In the genomic region with DNA sequence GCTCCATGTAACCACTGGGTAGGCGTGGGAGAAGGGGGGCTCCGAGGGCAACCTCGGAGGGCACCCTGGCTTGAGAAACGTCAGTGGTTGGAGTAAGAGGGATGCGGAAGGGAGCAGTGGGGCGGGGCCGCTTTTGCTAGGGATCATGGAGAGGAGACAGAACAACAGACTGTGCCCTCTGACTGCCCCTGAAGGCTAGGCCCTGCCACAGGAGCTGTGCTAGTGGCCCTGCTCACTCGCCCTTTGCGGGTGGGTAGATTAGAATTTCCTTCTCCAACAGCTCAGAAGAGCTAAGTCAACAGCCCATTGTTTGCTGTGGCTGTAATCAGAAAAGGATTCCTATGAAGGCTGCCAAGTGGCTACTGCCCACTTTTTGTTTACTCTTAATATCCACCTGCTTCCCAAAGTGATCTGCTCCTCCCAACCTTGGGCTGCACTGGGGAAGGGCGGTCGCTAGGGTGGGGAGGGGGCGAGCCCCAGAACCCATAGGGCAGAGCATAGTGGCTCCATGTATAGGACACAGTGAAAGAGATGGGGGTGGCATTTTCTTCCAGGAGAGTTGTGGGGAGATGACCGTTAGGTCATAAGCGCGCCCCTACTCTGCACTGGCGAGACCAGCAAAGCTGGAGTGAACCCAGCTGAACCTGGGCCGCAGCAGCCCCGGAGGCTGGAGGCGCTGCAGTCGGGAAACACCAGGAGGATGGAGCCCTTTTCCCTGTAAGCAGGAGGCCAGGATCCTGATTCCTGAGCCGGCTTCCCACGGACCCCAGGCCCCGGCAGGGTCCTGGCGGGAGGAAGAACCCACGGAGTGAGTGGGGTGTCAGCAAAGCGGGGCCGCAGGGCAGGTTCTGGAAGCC, we compare ENCODE assay signal across 13 cellular contexts. TPM values are rescaled to one million over a fixed set of nuclear protein-coding genes. Genes with fewer than 3 reads are reported as not detected.
DNase-seq lines count a peak whose midpoint lies in the region; ATAC-seq and TF ChIP-seq lines count a peak whose summit lies in the region.
"Had no signal": no experiment of that assay in that cellular context is flagged by ENCODE, and none has a peak within 500 bp of the region (broad histone marks: within the 10 kb centered on the region; RNA-seq: fewer than 3 reads in every experiment).

No MANE protein-coding gene starts in this region.

- no peak overlapping the region for H4K91ac ChIP-seq in H9 (ENCODE audit: insufficient read length, low read depth, low read length)

- H3K27me3 ChIP-seq in H9 (ENCODE audit: insufficient read depth, low read length) = no peaks in the 10 kb centered on the region

- H3K79me1 ChIP-seq in H9 (ENCODE audit: insufficient read depth, low read depth, low read length, poor library complexity, severe bottlenecking) = no peaks in the 10 kb centered on the region

- H3K27ac ChIP-seq in H9 (ENCODE audit: insufficient read length, low read depth, low read length) = no peak overlapping the region

- peaks cover 0 to 10% (median 4%) of the 10 kb centered on the region in 3 experiments; a peak in 3 of 7 replicates for H3K36me3 Mint-ChIP-seq in H9 (ENCODE audit: insufficient read depth in 1 of 3, low read depth in 3 of 3)
- H3K36me3 Mint-ChIP-seq in WTC11 = peaks cover 9% of the 10 kb centered on the region

- no peaks in the 10 kb centered on the region for H3K4me1 ChIP-seq in H9 (ENCODE audit: insufficient read depth, low read length)

- no peaks in the 10 kb centered on the region for H3K79me2 ChIP-seq in H9 (ENCODE audit: insufficient read depth, low read length)

- H3K9me3 ChIP-seq in H9 (ENCODE audit: control insufficient read depth, low read depth, low read length) = no peaks in the 10 kb centered on the region

- H3K56ac ChIP-seq in H9 (ENCODE audit: insufficient read length, low read depth, low read length) = no peak overlapping the region

- H3K4ac ChIP-seq in H9 (ENCODE audit: low read depth, low read length) = no peak overlapping the region

- H2BK5ac ChIP-seq in H9 (ENCODE audit: insufficient read length, low read length) = no peak overlapping the region

- no peak overlapping the region for H2AK5ac ChIP-seq in H9 (ENCODE audit: insufficient read length, low read length)

- H3K18ac ChIP-seq in H9 (ENCODE audit: insufficient read length, low read depth, low read length) = no peak overlapping the region

- ATAC-seq in WTC11 = peak; percentile 34
- no peak for ATAC-seq in HG02852 (IDR thresholded peaks at IDR 0.05; ENCODE audit: unreplicated experiment)
- no peak for ATAC-seq in GM21723 (IDR thresholded peaks at IDR 0.05; ENCODE audit: unreplicated experiment)
- ATAC-seq in GM21528 (IDR thresholded peaks at IDR 0.05; ENCODE audit: low FRiP score, unreplicated experiment) = no peak

- H2AFZ ChIP-seq in H9 (ENCODE audit: low read length) = no peak overlapping the region

- H3K9ac ChIP-seq in H9 (ENCODE audit: extremely low read depth, insufficient read length, low read length) = no peak overlapping the region

- POLR2A ChIA-PET in WTC11 (lab: Charles Lee) = no interaction called here

- H3K9me3 Mint-ChIP-seq in H9 (no peaks in the 10 kb centered on the region), WTC11 (no peaks in the 10 kb centered on the region)
- H3K9me3 Mint-ChIP-seq: activated B cell treated with CpG ODN at 0.5 μM for 24 hours had no signal

- no peak overlapping the region for H4K5ac ChIP-seq in H9 (ENCODE audit: insufficient read length, low read depth, low read length)

- CTCF ChIA-PET in WTC11 (lab: Charles Lee) = interaction anchor here (0.9 to 1.2 kb wide), 4 partner anchors 79 to 347 kb away, joined by 3 to 4 read pairs (median 3); no protein-coding TSS in a partner anchor

- no peaks in the 10 kb centered on the region for H3K23me2 ChIP-seq in H9 (ENCODE audit: insufficient read length, low read depth, low read length, poor library complexity, severe bottlenecking)

- no peak overlapping the region for H3K4me3 Mint-ChIP-seq in H9
- H3K4me3 Mint-ChIP-seq in WTC11 = no peak overlapping the region
- H3K4me3 Mint-ChIP-seq: activated B cell treated with CpG ODN at 0.5 μM for 24 hours had no signal

- no peak overlapping the region for H2BK120ac ChIP-seq in H9 (ENCODE audit: low read depth, low read length, poor library complexity, severe bottlenecking)

- H3K27me3 Mint-ChIP-seq in H9 (ENCODE audit: low read depth) (no peaks in the 10 kb centered on the region), WTC11 (ENCODE audit: low read depth) (no peaks in the 10 kb centered on the region)

- H4K8ac ChIP-seq in H9 (replicated peaks; ENCODE audit: insufficient read length, low read depth, low read length) = no peak overlapping the region

- no peak overlapping the region for H3K23ac ChIP-seq in H9 (ENCODE audit: insufficient read length, low read depth, low read length)

- no peak overlapping the region for H3K14ac ChIP-seq in H9 (ENCODE audit: insufficient read depth, low read length)

- H3K4me2 ChIP-seq in H9 (ENCODE audit: insufficient read depth, insufficient read length, low read length) = no peak overlapping the region

- H2BK15ac ChIP-seq in H9 (ENCODE audit: low read depth, low read length) = no peak overlapping the region

- no peak overlapping the region for H2BK12ac ChIP-seq in H9 (ENCODE audit: insufficient read length, low read depth, low read length)

- no peaks in the 10 kb centered on the region for H4K20me1 ChIP-seq in H9 (ENCODE audit: control insufficient read depth, insufficient read depth, insufficient read length)

- H2BK20ac ChIP-seq in H9 (ENCODE audit: low read depth, low read length, poor library complexity, severe bottlenecking) = no peak overlapping the region

- H3K27ac Mint-ChIP-seq in H9 (no peak overlapping the region; a peak in 1 of 7 replicates), WTC11 (no peak overlapping the region)
- H3K27ac Mint-ChIP-seq: activated B cell treated with CpG ODN at 0.5 μM for 24 hours had no signal

- DNase-seq in COR-L47 (lab: John Stamatoyannopoulos, UW) (peak; percentile 30), H9 (peak; percentile 36), WTC11 (ENCODE audit: low spot score) (no peak), mucosa of gallbladder (ENCODE audit: low spot score) (peak; percentile 69), globus pallidus (ENCODE audit: low spot score) (no peak)
- DNase-seq: activated B cell treated with CpG ODN at 0.5 μM for 24 hours; KBM-7; midbrain; NCI-H1694 treated with DMSO at 0.1 percent for 48 hours; stimulated activated CD4-positive, alpha-beta T cell treated with anti-CD3 and anti-CD28 coated beads, Interleukin-2, amount 100 ng/mL, for 24 hours had no signal

- no CpG with 5 or more reads among the region's 27 CpGs for WGBS in H9 (ENCODE audit: extremely low coverage, insufficient read length, low lambda C conversion rate)

- H3K4me1 Mint-ChIP-seq in H9 (0 out of 4 replicates have a peak, but pooled peaks cover 0 to 3% of the 10 kb centered on the region in 2 experiments), WTC11 (no peaks in the 10 kb centered on the region)
- H3K4me1 Mint-ChIP-seq: activated B cell treated with CpG ODN at 0.5 μM for 24 hours had no signal

- TF ChIP-seq CTCF in H9 (conservative IDR thresholded peaks at IDR 0.05) (no peak), WTC11 (IDR thresholded peaks at IDR 0.05) (no peak)

- no peak overlapping the region for H3T11ph ChIP-seq in H9 (ENCODE audit: low read length)

TF ChIP-seq in WTC11, 78 proteins besides CTCF, POLR2A, EP300 and RAD21 (continues in another document):
- TF ChIP-seq, protein P1, sequence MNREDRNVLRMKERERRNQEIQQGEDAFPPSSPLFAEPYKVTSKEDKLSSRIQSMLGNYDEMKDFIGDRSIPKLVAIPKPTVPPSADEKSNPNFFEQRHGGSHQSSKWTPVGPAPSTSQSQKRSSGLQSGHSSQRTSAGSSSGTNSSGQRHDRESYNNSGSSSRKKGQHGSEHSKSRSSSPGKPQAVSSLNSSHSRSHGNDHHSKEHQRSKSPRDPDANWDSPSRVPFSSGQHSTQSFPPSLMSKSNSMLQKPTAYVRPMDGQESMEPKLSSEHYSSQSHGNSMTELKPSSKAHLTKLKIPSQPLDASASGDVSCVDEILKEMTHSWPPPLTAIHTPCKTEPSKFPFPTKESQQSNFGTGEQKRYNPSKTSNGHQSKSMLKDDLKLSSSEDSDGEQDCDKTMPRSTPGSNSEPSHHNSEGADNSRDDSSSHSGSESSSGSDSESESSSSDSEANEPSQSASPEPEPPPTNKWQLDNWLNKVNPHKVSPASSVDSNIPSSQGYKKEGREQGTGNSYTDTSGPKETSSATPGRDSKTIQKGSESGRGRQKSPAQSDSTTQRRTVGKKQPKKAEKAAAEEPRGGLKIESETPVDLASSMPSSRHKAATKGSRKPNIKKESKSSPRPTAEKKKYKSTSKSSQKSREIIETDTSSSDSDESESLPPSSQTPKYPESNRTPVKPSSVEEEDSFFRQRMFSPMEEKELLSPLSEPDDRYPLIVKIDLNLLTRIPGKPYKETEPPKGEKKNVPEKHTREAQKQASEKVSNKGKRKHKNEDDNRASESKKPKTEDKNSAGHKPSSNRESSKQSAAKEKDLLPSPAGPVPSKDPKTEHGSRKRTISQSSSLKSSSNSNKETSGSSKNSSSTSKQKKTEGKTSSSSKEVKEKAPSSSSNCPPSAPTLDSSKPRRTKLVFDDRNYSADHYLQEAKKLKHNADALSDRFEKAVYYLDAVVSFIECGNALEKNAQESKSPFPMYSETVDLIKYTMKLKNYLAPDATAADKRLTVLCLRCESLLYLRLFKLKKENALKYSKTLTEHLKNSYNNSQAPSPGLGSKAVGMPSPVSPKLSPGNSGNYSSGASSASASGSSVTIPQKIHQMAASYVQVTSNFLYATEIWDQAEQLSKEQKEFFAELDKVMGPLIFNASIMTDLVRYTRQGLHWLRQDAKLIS (CRISPR knock-in tag; IDR thresholded peaks at IDR 0.05; ENCODE audit: borderline replicate concordance) = no peak
- TF ChIP-seq GRHL2 (CRISPR knock-in tag; IDR thresholded peaks at IDR 0.05; ENCODE audit: insufficient replicate concordance, severe bottlenecking) (no peak), TCF7 (CRISPR knock-in tag; IDR thresholded peaks at IDR 0.05; ENCODE audit: low read depth) (no peak), CREB1 (CRISPR knock-in tag; IDR thresholded peaks at IDR 0.05) (no peak), SMAD4 (CRISPR knock-in tag; IDR thresholded peaks at IDR 0.05) (no peak), GABPB1 (CRISPR knock-in tag; IDR thresholded peaks at IDR 0.05) (no peak), NR1H2 (CRISPR knock-in tag; IDR thresholded peaks at IDR 0.05) (no peak)
- TF ChIP-seq, protein P2, sequence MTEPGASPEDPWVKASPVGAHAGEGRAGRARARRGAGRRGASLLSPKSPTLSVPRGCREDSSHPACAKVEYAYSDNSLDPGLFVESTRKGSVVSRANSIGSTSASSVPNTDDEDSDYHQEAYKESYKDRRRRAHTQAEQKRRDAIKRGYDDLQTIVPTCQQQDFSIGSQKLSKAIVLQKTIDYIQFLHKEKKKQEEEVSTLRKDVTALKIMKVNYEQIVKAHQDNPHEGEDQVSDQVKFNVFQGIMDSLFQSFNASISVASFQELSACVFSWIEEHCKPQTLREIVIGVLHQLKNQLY (CRISPR knock-in tag; IDR thresholded peaks at IDR 0.05) = no peak
- TF ChIP-seq, protein P3, sequence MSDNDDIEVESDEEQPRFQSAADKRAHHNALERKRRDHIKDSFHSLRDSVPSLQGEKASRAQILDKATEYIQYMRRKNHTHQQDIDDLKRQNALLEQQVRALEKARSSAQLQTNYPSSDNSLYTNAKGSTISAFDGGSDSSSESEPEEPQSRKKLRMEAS (CRISPR knock-in tag; IDR thresholded peaks at IDR 0.05) = no peak

RNA-seq across cellular contexts. Expression of a gene that starts 1.9 kb away (rescaled TPM):
- total RNA-seq in H9 (2021) (not detected in 2 replicates), WTC11 (2021) (not detected in 3 replicates), mucosa of gallbladder (0.14 TPM)
- total RNA-seq: activated B cell treated with CpG ODN at 0.5 μM for 24 hours had no signal

Comparison
In these comparisons a context has a peak if more than half of its experiments do, and no peak if none do; other contexts are left out.
1. DNase-seq: peak in COR-L47 (single experiment), H9 (single experiment) and mucosa of gallbladder (single experiment); none in WTC11 (single experiment) and globus pallidus (single experiment).